ENCODE assay signal across 8 cellular contexts in genomic region chr2:229342376-229342775, GRCh38.
A peak's percentile ranks its signal among the peaks of the same experiment; 100 is the strongest.
DNase-seq lines count a peak whose midpoint lies in the region; ATAC-seq and TF ChIP-seq lines count a peak whose summit lies in the region.

No MANE protein-coding gene starts in this region.

- H3K27me3 Mint-ChIP-seq in activated T-cell treated with anti-CD3 and anti-CD28 coated beads, Interleukin-2, amount 50 U/mL, for 4 hours (ENCODE audit: low read depth), result peaks cover 4% of the 10 kb centered on the region

- H3K9me3 Mint-ChIP-seq in activated T-cell treated with anti-CD3 and anti-CD28 coated beads, Interleukin-2, amount 50 U/mL, for 4 hours, result no peaks in the 10 kb centered on the region

- H3K4me3 Mint-ChIP-seq in activated T-cell treated with anti-CD3 and anti-CD28 coated beads, Interleukin-2, amount 50 U/mL, for 4 hours, result no peak overlapping the region

- H3K27ac ChIP-seq in VCaP, result no peak overlapping the region

- H3K4me1 Mint-ChIP-seq in activated T-cell treated with anti-CD3 and anti-CD28 coated beads, Interleukin-2, amount 50 U/mL, for 4 hours (ENCODE audit: low read depth), result no peaks in the 10 kb centered on the region

- ATAC-seq in activated T-cell treated with anti-CD3 and anti-CD28 coated beads, Interleukin-2, amount 50 U/mL, for 4 hours, result no peak
- no peak for ATAC-seq in GM18909 (IDR thresholded peaks at IDR 0.05; ENCODE audit: poor library complexity, unreplicated experiment)

- DNase-seq in ACHN (peak; percentile 42), kidney glomerular epithelial cell (lab: John Stamatoyannopoulos, UW) (peak; percentile 21), NCI-H187 treated with DMSO at 0.1 percent for 48 hours (lab: John Stamatoyannopoulos, UW) (no peak), epidermal melanocyte (ENCODE audit: insufficient read length, low spot score) (no peak)
- DNase-seq in activated T-cell treated with anti-CD3 and anti-CD28 coated beads, Interleukin-2, amount 50 U/mL, for 4 hours, result no peak

- no peaks in the 10 kb centered on the region for H3K36me3 Mint-ChIP-seq in activated T-cell treated with anti-CD3 and anti-CD28 coated beads, Interleukin-2, amount 50 U/mL, for 4 hours (ENCODE audit: insufficient read depth)

- in situ Hi-C loops in ACHN (cut with HindIII; ENCODE audit: low pct_ligation_motif_present, low pct_unique_long_range_greater_than_20kb, low sequenced_read_pairs), result no loop called here

- H3K4me3 ChIP-seq in GM12875 (ENCODE audit: low read depth, low read length), result no peak overlapping the region

- TF ChIP-seq CTCF in GM12875 (IDR thresholded peaks at IDR 0.05; ENCODE audit: borderline replicate concordance, insufficient read depth, low read depth, low read length) (peak; percentile 60), VCaP (conservative IDR thresholded peaks at IDR 0.05) (peak; percentile 53; the same call in 1 of the 2 replicates)

Comparison
In these comparisons a context has a peak if more than half of its experiments do, and no peak if none do; other contexts are left out.
1. DNase-seq: peak in ACHN (single experiment) and kidney glomerular epithelial cell (single experiment); none in NCI-H187 treated with DMSO at 0.1 percent for 48 hours (single experiment), activated T-cell treated with anti-CD3 and anti-CD28 coated beads, Interleukin-2, amount 50 U/mL, for 4 hours (single experiment) and epidermal melanocyte (single experiment).